8 cellular contexts compared by ENCODE assay signal in the genomic region with DNA sequence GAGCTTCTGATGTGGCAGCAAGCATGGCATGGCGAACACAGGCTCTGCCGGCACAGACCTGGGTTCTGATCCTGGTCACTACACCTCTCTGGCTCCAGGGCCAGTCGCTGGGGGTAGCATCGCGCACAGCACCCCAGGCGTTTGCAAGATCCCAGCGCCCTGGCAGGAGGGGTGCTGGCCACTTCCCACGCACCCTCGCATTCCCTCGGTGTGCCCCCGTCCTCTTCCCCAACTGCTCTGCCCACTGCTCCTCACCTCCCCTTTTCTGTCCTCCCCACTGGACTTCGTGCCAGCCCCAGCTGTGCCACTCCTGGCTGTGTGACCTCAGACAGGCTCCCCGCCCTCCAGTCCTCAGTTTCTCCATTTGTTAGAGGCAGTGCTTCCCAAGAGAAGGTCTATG. TPM values are rescaled to one million over a fixed set of nuclear protein-coding genes. Genes with fewer than 3 reads are reported as not detected.
DNase-seq lines count a peak whose midpoint lies in the region; ATAC-seq, FAIRE-seq and TF ChIP-seq lines count a peak whose summit lies in the region.
"Had no signal": no experiment of that assay in that cellular context is flagged by ENCODE, and none has a peak within 500 bp of the region (broad histone marks: within the 10 kb centered on the region; RNA-seq: fewer than 3 reads in every experiment).

No MANE protein-coding gene starts in this region.

- H3K4me2 ChIP-seq in keratinocyte (ENCODE audit: control insufficient read depth, extremely low read depth, insufficient read depth, low read depth, low read length): peak overlapping the region; percentile 2

- no peaks in the 10 kb centered on the region for H3K9me1 ChIP-seq in keratinocyte (ENCODE audit: control insufficient read depth, extremely low read depth, insufficient read depth, low read length)

- no peak overlapping the region for H2AFZ ChIP-seq in keratinocyte (ENCODE audit: control insufficient read depth, low read length)

- no peak overlapping the region for H3K27ac ChIP-seq in keratinocyte (ENCODE audit: control insufficient read depth, insufficient read depth, low read length)

- peak overlapping the region; percentile 89 for H3K4me3 Mint-ChIP-seq in activated naive CD8-positive, alpha-beta T cell treated with anti-CD3 and anti-CD28 coated beads, Interleukin-2, amount 50 U/mL, for 24 hours
- peak overlapping the region; percentile 83 to 86 for H3K4me3 Mint-ChIP-seq in stimulated activated naive B cell treated with anti-CD40 and anti-IgM and Interleukin-4, amounts not matched to agents 10 μg/mL and 1 μg/mL and 100 μg/mL, for 72 hours

- TF ChIP-seq CTCF in keratinocyte (optimal IDR thresholded peaks at IDR 0.05 in 1 of 3, IDR thresholded peaks at IDR 0.05 in 1 of 3, conservative IDR thresholded peaks at IDR 0.05 in 1 of 3; ENCODE audit: extremely low read depth in 1 of 3, insufficient read depth in 2 of 3, low read length in 3 of 3): no peak

- FAIRE-seq in keratinocyte (lab: Jason Lieb, UNC): no peak

- H3K4me3 ChIP-seq in HAP-1: peak overlapping the region; percentile 78
- no peak overlapping the region for H3K4me3 ChIP-seq in keratinocyte (ENCODE audit: control insufficient read depth in 2 of 3, extremely low read depth in 1 of 3, insufficient read depth in 2 of 3, low read depth in 1 of 3, low read length in 3 of 3)

- H3K36me3 ChIP-seq in HAP-1 (replicated peaks) (peaks cover 33% of the 10 kb centered on the region), keratinocyte (ENCODE audit: control insufficient read depth in 2 of 2, extremely low read depth in 1 of 2, insufficient read depth in 2 of 2, low read length in 2 of 2) (peaks cover 20% of the 10 kb centered on the region in 2 experiments)

- peaks cover 7% of the 10 kb centered on the region for H3K36me3 Mint-ChIP-seq in activated naive CD8-positive, alpha-beta T cell treated with anti-CD3 and anti-CD28 coated beads, Interleukin-2, amount 50 U/mL, for 24 hours (ENCODE audit: low read depth)
- H3K36me3 Mint-ChIP-seq in stimulated activated naive B cell treated with anti-CD40 and anti-IgM and Interleukin-4, amounts not matched to agents 10 μg/mL and 1 μg/mL and 100 μg/mL, for 72 hours: peaks cover 12 to 20% of the 10 kb centered on the region in 2 donors

- H4K20me1 ChIP-seq in keratinocyte (ENCODE audit: control insufficient read depth, extremely low read depth, insufficient read depth, low read length): peaks cover 7% of the 10 kb centered on the region

- ATAC-seq in activated naive CD8-positive, alpha-beta T cell treated with anti-CD3 and anti-CD28 coated beads, Interleukin-2, amount 50 U/mL, for 24 hours: no peak
- ATAC-seq in stimulated activated naive B cell treated with anti-CD40 and anti-IgM and Interleukin-4, amounts not matched to agents 10 μg/mL and 1 μg/mL and 100 μg/mL, for 72 hours (replicated peaks): no peak
- ATAC-seq in GM21737 (IDR thresholded peaks at IDR 0.05; ENCODE audit: unreplicated experiment): no peak
- no peak for ATAC-seq in HG02763 (IDR thresholded peaks at IDR 0.05; ENCODE audit: unreplicated experiment)

- H3K27me3 ChIP-seq in HAP-1 (ENCODE audit: low read depth): no peaks in the 10 kb centered on the region
- no peaks in the 10 kb centered on the region for H3K27me3 ChIP-seq in keratinocyte (ENCODE audit: control insufficient read depth, extremely low read depth, insufficient read depth, low read length)

- in situ Hi-C loops in HAP-1 (cut with MboI; ENCODE audit: low sequenced_read_pairs): no loop called here

- H3K4me1 Mint-ChIP-seq in activated naive CD8-positive, alpha-beta T cell treated with anti-CD3 and anti-CD28 coated beads, Interleukin-2, amount 50 U/mL, for 24 hours: peaks cover 20% of the 10 kb centered on the region
- H3K4me1 Mint-ChIP-seq in stimulated activated naive B cell treated with anti-CD40 and anti-IgM and Interleukin-4, amounts not matched to agents 10 μg/mL and 1 μg/mL and 100 μg/mL, for 72 hours: peaks cover 23 to 54% of the 10 kb centered on the region in 2 donors

- H3K79me2 ChIP-seq in keratinocyte (ENCODE audit: control insufficient read depth, insufficient read depth, low read length): peaks cover 54% of the 10 kb centered on the region

- H3K27ac Mint-ChIP-seq in activated naive CD8-positive, alpha-beta T cell treated with anti-CD3 and anti-CD28 coated beads, Interleukin-2, amount 50 U/mL, for 24 hours: peak overlapping the region; percentile 80
- H3K27ac Mint-ChIP-seq in stimulated activated naive B cell treated with anti-CD40 and anti-IgM and Interleukin-4, amounts not matched to agents 10 μg/mL and 1 μg/mL and 100 μg/mL, for 72 hours: no peak overlapping the region

- no peaks in the 10 kb centered on the region for H3K27me3 Mint-ChIP-seq in activated naive CD8-positive, alpha-beta T cell treated with anti-CD3 and anti-CD28 coated beads, Interleukin-2, amount 50 U/mL, for 24 hours
- no peaks in the 10 kb centered on the region for H3K27me3 Mint-ChIP-seq in stimulated activated naive B cell treated with anti-CD40 and anti-IgM and Interleukin-4, amounts not matched to agents 10 μg/mL and 1 μg/mL and 100 μg/mL, for 72 hours

- H3K9me3 ChIP-seq in HAP-1 (no peaks in the 10 kb centered on the region), keratinocyte (ENCODE audit: control insufficient read depth, low read depth, low read length) (no peaks in the 10 kb centered on the region)

- DNase-seq in HAP-1 (ENCODE audit: low spot score in 2 of 2): no peak
- DNase-seq in activated naive CD8-positive, alpha-beta T cell treated with anti-CD3 and anti-CD28 coated beads, Interleukin-2, amount 50 U/mL, for 24 hours: no peak
- DNase-seq in keratinocyte (ENCODE audit: low read depth, low spot score): no peak
- no peak for DNase-seq in stimulated activated naive B cell treated with anti-CD40 and anti-IgM and Interleukin-4, amounts not matched to agents 10 μg/mL and 1 μg/mL and 100 μg/mL, for 72 hours
- no peak for DNase-seq in NCI-H748 (lab: John Stamatoyannopoulos, UW; ENCODE audit: unreplicated experiment)
- DNase-seq: NCI-H1436 treated with DMSO at 0.1 percent for 48 hours had no signal

- H3K4me1 ChIP-seq in HAP-1 (peaks cover 4% of the 10 kb centered on the region; the same call in 1 of the 2 replicates), keratinocyte (ENCODE audit: control insufficient read depth, extremely low read depth, insufficient read depth, low read length) (peaks cover 11% of the 10 kb centered on the region)

- H3K9me3 Mint-ChIP-seq in activated naive CD8-positive, alpha-beta T cell treated with anti-CD3 and anti-CD28 coated beads, Interleukin-2, amount 50 U/mL, for 24 hours: no peaks in the 10 kb centered on the region
- no peaks in the 10 kb centered on the region for H3K9me3 Mint-ChIP-seq in stimulated activated naive B cell treated with anti-CD40 and anti-IgM and Interleukin-4, amounts not matched to agents 10 μg/mL and 1 μg/mL and 100 μg/mL, for 72 hours

- dilution Hi-C loops in keratinocyte (cut with MboI; ENCODE audit: extremely low pct_ligation_motif_present, low sequenced_read_pairs): no loop called here

- no peak overlapping the region for H3K9ac ChIP-seq in keratinocyte (ENCODE audit: control insufficient read depth, extremely low read depth, insufficient read depth, low read length)

RNA-seq across cellular contexts. Expression of gene CDK2AP1, which starts 2.8 kb away (rescaled TPM):
- 174 to 294 TPM (median 210 TPM) in 3 replicates for polyA plus RNA-seq in keratinocyte
- polyA plus RNA-seq in keratinocyte (2011; ENCODE audit: low read depth): 30.4 TPM
- 206 and 358 TPM in 2 replicates for polyA plus RNA-seq in keratinocyte (2011; cell fraction: cytosol; rRNA removed)
- polyA plus RNA-seq in keratinocyte (2011; cell fraction: nucleus; rRNA removed): 41.7 and 63.8 TPM in 2 replicates
- 57.8 and 153 TPM in 2 replicates for polyA plus RNA-seq in keratinocyte (2012; ENCODE audit: low replicate concordance)
- polyA minus RNA-seq in keratinocyte: 95.1 to 122 TPM (median 95.3 TPM) in 3 replicates
- 136 TPM for polyA minus RNA-seq in keratinocyte (2011; cell fraction: cytosol; rRNA and poly(A)+ RNA removed)
- 20.0 and 26.1 TPM in 2 replicates for polyA minus RNA-seq in keratinocyte (2011; cell fraction: nucleus; rRNA and poly(A)+ RNA removed)

RNA-seq across cellular contexts. Expression of gene MTRFR, which starts 35.6 kb away (rescaled TPM):
- polyA plus RNA-seq in keratinocyte: 6.9 to 12.3 TPM (median 8.5 TPM) in 3 replicates
- 16.4 TPM for polyA plus RNA-seq in keratinocyte (2011; ENCODE audit: low read depth)
- 6.4 and 7.6 TPM in 2 replicates for polyA plus RNA-seq in keratinocyte (2011; cell fraction: cytosol; rRNA removed)
- polyA plus RNA-seq in keratinocyte (2011; cell fraction: nucleus; rRNA removed): 7.9 and 8.6 TPM in 2 replicates
- 8.7 and 13.4 TPM in 2 replicates for polyA plus RNA-seq in keratinocyte (2012; ENCODE audit: low replicate concordance)
- polyA minus RNA-seq in keratinocyte: 8.6 to 12.4 TPM (median 10.5 TPM) in 3 replicates
- 8.4 TPM for polyA minus RNA-seq in keratinocyte (2011; cell fraction: cytosol; rRNA and poly(A)+ RNA removed)
- polyA minus RNA-seq in keratinocyte (2011; cell fraction: nucleus; rRNA and poly(A)+ RNA removed): 7.4 and 8.8 TPM in 2 replicates

RNA-seq across cellular contexts. Expression of gene MPHOSPH9, which starts 35.9 kb away (rescaled TPM):
- polyA plus RNA-seq in keratinocyte: 4.7 to 10.7 TPM (median 6.7 TPM) in 3 replicates
- polyA plus RNA-seq in keratinocyte (2011; ENCODE audit: low read depth): 4.4 TPM
- 3.6 and 6.4 TPM in 2 replicates for polyA plus RNA-seq in keratinocyte (2011; cell fraction: cytosol; rRNA removed)
- 11.8 and 14.3 TPM in 2 replicates for polyA plus RNA-seq in keratinocyte (2011; cell fraction: nucleus; rRNA removed)
- polyA plus RNA-seq in keratinocyte (2012; ENCODE audit: low replicate concordance): 3.0 and 7.4 TPM in 2 replicates
- 4.3 to 20.2 TPM (median 5.9 TPM) in 3 replicates for polyA minus RNA-seq in keratinocyte
- polyA minus RNA-seq in keratinocyte (2011; cell fraction: cytosol; rRNA and poly(A)+ RNA removed): 8.4 TPM
- polyA minus RNA-seq in keratinocyte (2011; cell fraction: nucleus; rRNA and poly(A)+ RNA removed): 10.1 and 18.2 TPM in 2 replicates
